19 cellular contexts compared by ENCODE assay signal in the genomic region with DNA sequence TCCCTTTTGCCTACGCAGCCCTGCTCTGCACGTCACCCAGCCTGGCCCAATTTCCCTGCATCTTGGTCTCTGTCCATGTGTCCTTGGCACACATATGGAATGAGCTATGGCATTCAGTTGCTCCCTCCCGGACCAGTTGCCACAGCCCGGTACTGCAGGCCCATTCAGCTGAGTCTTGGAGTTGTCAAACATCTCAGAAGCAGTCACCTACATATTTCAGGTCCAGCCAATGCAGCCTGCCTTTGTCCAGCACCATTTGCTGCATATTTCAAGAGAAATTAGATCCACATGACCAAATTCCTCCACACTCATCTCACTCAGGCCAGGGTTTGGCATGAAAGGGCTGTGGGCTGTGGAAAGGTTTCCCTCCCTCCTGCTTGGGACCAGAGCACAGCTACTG.
DNase-seq lines count a peak whose midpoint lies in the region; ATAC-seq, FAIRE-seq and TF ChIP-seq lines count a peak whose summit lies in the region.
"Had no signal": no experiment of that assay in that cellular context is flagged by ENCODE, and none has a peak within 500 bp of the region (broad histone marks: within the 10 kb centered on the region; RNA-seq: fewer than 3 reads in every experiment).

No MANE protein-coding gene starts in this region.

- H3K4me1 ChIP-seq in right cardiac atrium (ENCODE audit: control insufficient read depth, insufficient read depth, low read length) (peaks cover 11% of the 10 kb centered on the region), astrocyte (ENCODE audit: insufficient read depth, low read length) (peaks cover 13% of the 10 kb centered on the region), upper lobe of left lung (peaks cover 6 to 26% (median 14%) of the 10 kb centered on the region in 4 donors)

- intact Hi-C loops in cardiac septum (cut with DNase I) (loop anchor here (5.0 kb wide), 1 partner anchor 53 kb away; no protein-coding TSS in a partner anchor), right cardiac atrium (cut with DNase I) (loop anchor here in 1 of 4 donors (5.0 kb wide), 1 partner anchor 63 kb away; no protein-coding TSS in a partner anchor)

- H3K4me3 Mint-ChIP-seq in astrocyte (ENCODE audit: unreplicated experiment) = no peak overlapping the region
- H3K4me3 Mint-ChIP-seq: CD4-positive, CD25-positive, alpha-beta regulatory T cell; H9 had no signal

- peaks cover 5% of the 10 kb centered on the region for H3K9me3 Mint-ChIP-seq in astrocyte (ENCODE audit: unreplicated experiment)

- H3K27me3 ChIP-seq in right cardiac atrium (ENCODE audit: control insufficient read depth, insufficient read depth) = no peaks in the 10 kb centered on the region
- no peaks in the 10 kb centered on the region for H3K27me3 ChIP-seq in astrocyte (ENCODE audit: insufficient read depth, low read length)
- H3K27me3 ChIP-seq in upper lobe of left lung = no peaks in the 10 kb centered on the region
- H3K27me3 ChIP-seq: SJCRH30 had no signal

- no peak overlapping the region for H3K9ac ChIP-seq in astrocyte (ENCODE audit: low read length)

- TF ChIP-seq CTCF in astrocyte (IDR thresholded peaks at IDR 0.05; ENCODE audit: insufficient read depth, low read depth, low read length) (no peak), fibroblast of the aortic adventitia (IDR thresholded peaks at IDR 0.05; ENCODE audit: insufficient read depth, low read length) (no peak), upper lobe of left lung (IDR thresholded peaks at IDR 0.05) (no peak)

- DNase-seq in cardiac septum (ENCODE audit: low spot score) (peak; percentile 62), right cardiac atrium (no peak), astrocyte (ENCODE audit: low read depth) (peak; percentile 31), fibroblast of the aortic adventitia (ENCODE audit: low read depth) (peak; percentile 81), upper lobe of left lung (no peak), substantia nigra (lab: John Stamatoyannopoulos, UW) (no peak), COLO668 (lab: John Stamatoyannopoulos, UW; ENCODE audit: unreplicated experiment) (no peak)
- DNase-seq: AML-193; Calu3; CD4-positive, CD25-positive, alpha-beta regulatory T cell; DND-41; H9; MV-4-11; NCI-H1417 treated with DMSO at 0.1 percent for 48 hours; NCI-H2029; NCI-H524; SJCRH30 had no signal

- no peak for ATAC-seq in right cardiac atrium
- no peak for ATAC-seq in upper lobe of left lung (ENCODE audit: low FRiP score in 2 of 2)
- no peak for ATAC-seq in HG02938 (IDR thresholded peaks at IDR 0.05; ENCODE audit: unreplicated experiment)

- peaks cover 15% of the 10 kb centered on the region for H3K4me1 Mint-ChIP-seq in astrocyte (ENCODE audit: low read depth, unreplicated experiment)
- H3K4me1 Mint-ChIP-seq: CD4-positive, CD25-positive, alpha-beta regulatory T cell had no signal

- H3K36me3 Mint-ChIP-seq in astrocyte (ENCODE audit: low read depth, unreplicated experiment) = peaks cover 1% of the 10 kb centered on the region
- H3K36me3 Mint-ChIP-seq: CD4-positive, CD25-positive, alpha-beta regulatory T cell; IgD-negative memory B cell had no signal

- no peak overlapping the region for H3K4me2 ChIP-seq in astrocyte (ENCODE audit: low read length)

- H3K79me2 ChIP-seq in astrocyte (ENCODE audit: insufficient read depth, low read length) = no peaks in the 10 kb centered on the region

- H3K27ac ChIP-seq in right cardiac atrium (ENCODE audit: low read length) (no peak overlapping the region), astrocyte (ENCODE audit: low read depth, low read length) (no peak overlapping the region), upper lobe of left lung (peak overlapping the region in 3 of 4 donors; percentile 60 to 83 (median 72)), substantia nigra (ENCODE audit: low read depth, low read length, poor library complexity, severe bottlenecking) (no peak overlapping the region)
- H3K27ac ChIP-seq: SJCRH30 had no signal

- H3K27me3 Mint-ChIP-seq in astrocyte (ENCODE audit: low read depth, unreplicated experiment) = peaks cover 2% of the 10 kb centered on the region
- H3K27me3 Mint-ChIP-seq: CD4-positive, CD25-positive, alpha-beta regulatory T cell had no signal

- FAIRE-seq in astrocyte (lab: Jason Lieb, UNC) = peak; percentile 64

- H3K9me3 ChIP-seq in right cardiac atrium (ENCODE audit: control insufficient read depth, low read length) = no peaks in the 10 kb centered on the region
- no peaks in the 10 kb centered on the region for H3K9me3 ChIP-seq in astrocyte (ENCODE audit: insufficient read depth, low read depth, low read length)
- H3K9me3 ChIP-seq in upper lobe of left lung = no peaks in the 10 kb centered on the region
- H3K9me3 ChIP-seq: SJCRH30 had no signal

- H3K4me3 ChIP-seq in right cardiac atrium (ENCODE audit: low read length) (no peak overlapping the region), astrocyte (ENCODE audit: insufficient read depth, low read depth, low read length) (no peak overlapping the region), fibroblast of the aortic adventitia (ENCODE audit: low read depth, low read length) (no peak overlapping the region), upper lobe of left lung (no peak overlapping the region)
- H3K4me3 ChIP-seq: SJCRH30 had no signal

- no peaks in the 10 kb centered on the region for H4K20me1 ChIP-seq in astrocyte (ENCODE audit: insufficient read depth, low read length)

- no peak overlapping the region for H3K27ac Mint-ChIP-seq in astrocyte (ENCODE audit: unreplicated experiment)
- H3K27ac Mint-ChIP-seq: CD4-positive, CD25-positive, alpha-beta regulatory T cell; IgD-negative memory B cell had no signal

- WGBS in right cardiac atrium = 84% methylated on average over 4 of the region's 4 CpGs
- WGBS in upper lobe of left lung, 2 donors = 89% methylated on average over 4 of the region's 4 CpGs

- no peak for TF ChIP-seq POLR2A in upper lobe of left lung (IDR thresholded peaks at IDR 0.05)

- H3K36me3 ChIP-seq in astrocyte (ENCODE audit: insufficient read depth, low read length) (no peaks in the 10 kb centered on the region), upper lobe of left lung (no peaks in the 10 kb centered on the region)
- H3K36me3 ChIP-seq: SJCRH30 had no signal

- no peak overlapping the region for H2AFZ ChIP-seq in astrocyte (ENCODE audit: low read depth, low read length)

- no peak for TF ChIP-seq EP300 in upper lobe of left lung (IDR thresholded peaks at IDR 0.05)

Comparison
In these comparisons a context has a peak if more than half of its experiments do, and no peak if none do; other contexts are left out.
1. DNase-seq: peak in cardiac septum (single experiment), astrocyte (single experiment) and fibroblast of the aortic adventitia (single experiment); none in right cardiac atrium (0 of 3), upper lobe of left lung (0 of 2), substantia nigra (0 of 49) and COLO668 (single experiment).
2. H3K27ac ChIP-seq: peak in upper lobe of left lung (3 of 4); none in right cardiac atrium (single experiment), astrocyte (single experiment) and substantia nigra (single experiment).